In genomic region chr9:96185518-96186156, GRCh38 we compare ENCODE assay signal across 13 cellular contexts.
"Had no signal": no experiment of that assay in that cellular context is flagged by ENCODE, and none has a peak within 500 bp of the region (broad histone marks: within the 10 kb centered on the region; RNA-seq: fewer than 3 reads in every experiment).

No MANE protein-coding gene starts in this region.

- H3K9me3 ChIP-seq: suprapubic skin had no signal

- H3K4me3 Mint-ChIP-seq: activated CD8-positive, alpha-beta T cell treated with anti-CD3 and anti-CD28 coated beads for 36 hours; activated T-cell treated with anti-CD3 and anti-CD28 coated beads, Interleukin-2, amount 50 U/mL, for 72 hours; naive thymus-derived CD4-positive, alpha-beta T cell had no signal

- H3K36me3 ChIP-seq: suprapubic skin had no signal

- DNase-seq: activated CD4-positive, alpha-beta T cell treated with anti-CD3 and anti-CD28 coated beads for 4 hours; activated CD8-positive, alpha-beta T cell treated with anti-CD3 and anti-CD28 coated beads for 36 hours; activated gamma-delta T cell treated with Interleukin-2 at 50 U/mL for 16 hours; activated T-cell treated with anti-CD3 and anti-CD28 coated beads, Interleukin-2, amount 50 U/mL, for 72 hours; aorta; effector memory CD4-positive, alpha-beta T cell; foreskin fibroblast; naive thymus-derived CD4-positive, alpha-beta T cell; stimulated activated CD4-positive, alpha-beta T cell treated with anti-CD3 and anti-CD28 coated beads, Interleukin-4, amount 100 ng/mL, for 1 hour; stimulated activated naive CD4-positive, alpha-beta T cell; T-helper 2 cell had no signal

- H3K4me3 ChIP-seq: suprapubic skin had no signal

- H3K27ac Mint-ChIP-seq: activated CD8-positive, alpha-beta T cell treated with anti-CD3 and anti-CD28 coated beads for 36 hours; activated T-cell treated with anti-CD3 and anti-CD28 coated beads, Interleukin-2, amount 50 U/mL, for 72 hours; naive thymus-derived CD4-positive, alpha-beta T cell had no signal

- H3K4me1 ChIP-seq: parathyroid adenoma had no signal

- H3K27ac ChIP-seq: parathyroid adenoma, suprapubic skin had no signal

- ATAC-seq: activated CD8-positive, alpha-beta T cell treated with anti-CD3 and anti-CD28 coated beads for 36 hours; naive thymus-derived CD4-positive, alpha-beta T cell had no signal

- H3K4me1 Mint-ChIP-seq: naive thymus-derived CD4-positive, alpha-beta T cell had no signal
